ENCODE assay signal across 1 cellular context in genomic region chr2:231222318-231223000, GRCh38.
TF ChIP-seq lines count a peak whose summit lies in the region.

No MANE protein-coding gene starts in this region.

TF ChIP-seq in SK-N-SH, 30 proteins besides CTCF, POLR2A, EP300 and RAD21 (continued from another document):
- TF ChIP-seq ZBTB33 (IDR thresholded peaks at IDR 0.05; ENCODE audit: borderline replicate concordance, low read depth): no peak
- no peak for TF ChIP-seq JUND (IDR thresholded peaks at IDR 0.05)
- no peak for TF ChIP-seq FOXJ3 (CRISPR knock-in tag; IDR thresholded peaks at IDR 0.05)
- no peak for TF ChIP-seq USF1 (IDR thresholded peaks at IDR 0.05; ENCODE audit: borderline replicate concordance, low read depth)
